In the genomic region with DNA sequence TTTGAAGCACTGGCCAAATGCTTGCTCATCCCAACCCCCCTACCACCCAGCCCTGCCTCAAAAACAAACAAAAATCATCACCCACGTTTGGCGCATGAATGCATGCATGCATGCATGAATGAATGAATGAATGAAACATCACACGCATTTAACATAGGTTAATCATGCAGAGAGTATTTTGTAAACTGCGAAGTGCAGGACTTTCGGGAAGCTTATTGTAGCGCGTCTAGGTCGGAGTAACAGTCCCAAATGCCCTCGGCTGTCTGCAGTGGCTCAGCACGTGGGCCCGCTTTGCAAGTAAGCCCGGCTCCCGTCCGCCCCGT, we compare ENCODE assay signal across 8 cellular contexts. TPM values are rescaled to one million over a fixed set of nuclear protein-coding genes. Genes with fewer than 3 reads are reported as not detected.
A peak's percentile ranks its signal among the peaks of the same experiment; 100 is the strongest.
DNase-seq lines count a peak whose midpoint lies in the region; ATAC-seq and TF ChIP-seq lines count a peak whose summit lies in the region.

No MANE protein-coding gene starts in this region.

- H3K27ac ChIP-seq in mucosa of rectum (ENCODE audit: low read depth in 2 of 2, low read length in 2 of 2) (no peak overlapping the region), Peyer's patch (no peak overlapping the region)

- TF ChIP-seq POLR2A in Raji (IDR thresholded peaks at IDR 0.05; ENCODE audit: insufficient read depth, low read depth, low read length) (peak; percentile 71; the same call in 1 of the 2 replicates), Peyer's patch (IDR thresholded peaks at IDR 0.05) (no peak)

- H3K27me3 Mint-ChIP-seq in Calu3 (ENCODE audit: unreplicated experiment) (peaks cover 14% of the 10 kb centered on the region), chondrocyte (ENCODE audit: low read depth) (no peaks in the 10 kb centered on the region)

- no peaks in the 10 kb centered on the region for H3K36me3 ChIP-seq in mucosa of rectum (ENCODE audit: control insufficient read depth in 2 of 2, insufficient read depth in 2 of 2, low read length in 2 of 2)
- H3K36me3 ChIP-seq in Peyer's patch = peaks cover 0 to 3% (median 0%) of the 10 kb centered on the region in 3 donors

- no TSS peak for BruUV-seq in Calu3 (replicated peaks; lab: Mats Ljungman, UMichigan)

- CTCF ChIA-PET in Calu3 (lab: Charles Lee) = interaction anchor here (0.7 kb wide), 1 partner anchor 308 kb away, joined by 3 read pairs; no protein-coding TSS in a partner anchor

- no peak overlapping the region for H3K9ac ChIP-seq in mucosa of rectum (ENCODE audit: low read depth in 1 of 2, low read length in 2 of 2)

- H3K4me3 ChIP-seq in mucosa of rectum (ENCODE audit: low read length in 2 of 2) = peak overlapping the region; percentile 19 to 48
- H3K4me3 ChIP-seq in Peyer's patch = peak overlapping the region in 1 of 4 donors; percentile 75

- intact Hi-C loops in Calu3 (cut with micrococcal nuclease; ENCODE audit: unreplicated experiment) = no loop called here

- H3K27ac Mint-ChIP-seq in Calu3 (ENCODE audit: unreplicated experiment) (peak overlapping the region; percentile 87), chondrocyte (ENCODE audit: unreplicated experiment) (no peak overlapping the region)

- peaks cover 17% of the 10 kb centered on the region for H3K36me3 Mint-ChIP-seq in Calu3 (ENCODE audit: insufficient read depth, unreplicated experiment)
- peaks cover 2% of the 10 kb centered on the region for H3K36me3 Mint-ChIP-seq in chondrocyte (ENCODE audit: low read depth)

- no peaks in the 10 kb centered on the region for H3K9me3 Mint-ChIP-seq in Calu3 (ENCODE audit: low read depth, unreplicated experiment)
- H3K9me3 Mint-ChIP-seq in chondrocyte (ENCODE audit: low read depth) = no peaks in the 10 kb centered on the region

- TF ChIP-seq CTCF in Calu3 (IDR thresholded peaks at IDR 0.05; ENCODE audit: unreplicated experiment) (no peak), Peyer's patch (IDR thresholded peaks at IDR 0.05) (no peak), chondrocyte (IDR thresholded peaks at IDR 0.05) (no peak)

- H3K4me3 Mint-ChIP-seq in Calu3 (ENCODE audit: low read depth, unreplicated experiment) (peak overlapping the region; percentile 79), chondrocyte (ENCODE audit: unreplicated experiment) (no peak overlapping the region)

- H3K9me3 ChIP-seq in mucosa of rectum (ENCODE audit: control insufficient read depth in 2 of 2, low read length in 2 of 2) = no peaks in the 10 kb centered on the region
- H3K9me3 ChIP-seq in Peyer's patch = no peaks in the 10 kb centered on the region

- H3K27me3 ChIP-seq in mucosa of rectum (ENCODE audit: control insufficient read depth in 2 of 2, insufficient read depth in 2 of 2, low read length in 2 of 2) (no peaks in the 10 kb centered on the region), Peyer's patch (no peaks in the 10 kb centered on the region)

- H3K4me1 ChIP-seq in mucosa of rectum (ENCODE audit: control insufficient read depth in 2 of 2, insufficient read depth in 2 of 2, low read length in 2 of 2) (peaks cover 6 to 7% of the 10 kb centered on the region in 2 donors), Peyer's patch (no peaks in the 10 kb centered on the region)

- H3K4me1 Mint-ChIP-seq in Calu3 (ENCODE audit: low read depth, unreplicated experiment) = peaks cover 11% of the 10 kb centered on the region
- H3K4me1 Mint-ChIP-seq in chondrocyte (ENCODE audit: low read depth) = peaks cover 19% of the 10 kb centered on the region

- DNase-seq in Calu3 = no peak
- DNase-seq in central memory CD4-positive, alpha-beta T cell = no peak
- no peak for DNase-seq in Peyer's patch
- DNase-seq in midbrain (lab: John Stamatoyannopoulos, UW) = no peak
- DNase-seq in chondrocyte (ENCODE audit: low spot score) = no peak

- peak; percentile 57 for ATAC-seq in GM21786 (IDR thresholded peaks at IDR 0.05; ENCODE audit: unreplicated experiment)

RNA-seq across cellular contexts. Expression of a gene that starts 0.3 kb away (rescaled TPM):
- total RNA-seq in Calu3 (2022) (13.0 and 16.4 TPM in 2 replicates), Peyer's patch (10 to 100 TPM in 1 of 4 donors, 1 to 10 TPM in 3; 2.5 to 20.6 (median 7.5) TPM), chondrocyte (8.6 to 10.9 TPM (median 8.9 TPM) in 3 replicates)
